ENCODE assay signal across 8 cellular contexts in genomic region chr2:100416397-100416938, GRCh38. TPM values are rescaled to one million over a fixed set of nuclear protein-coding genes. Genes with fewer than 3 reads are reported as not detected.
DNase-seq lines count a peak whose midpoint lies in the region; ATAC-seq, FAIRE-seq and TF ChIP-seq lines count a peak whose summit lies in the region.

No MANE protein-coding gene starts in this region.

- H3K4me3 ChIP-seq in GM12864 (ENCODE audit: low read depth, low read length) (peak overlapping the region; percentile 78), SK-N-SH (ENCODE audit: low read depth in 2 of 2, low read length in 1 of 2) (peak overlapping the region; percentile 76 to 89), fibroblast of villous mesenchyme (ENCODE audit: low read depth, low read length) (peak overlapping the region; percentile 87), rectal smooth muscle tissue (ENCODE audit: low read length) (peak overlapping the region; percentile 70)

- H3K27ac ChIP-seq in SK-N-SH (ENCODE audit: low read depth in 2 of 2, low read length in 1 of 2) (peak overlapping the region in 1 of 2 experiments; percentile 81; a peak in 2 of 4 replicates), rectal smooth muscle tissue (ENCODE audit: low read depth, low read length) (no peak overlapping the region)

- H3K79me2 ChIP-seq in SK-N-SH (ENCODE audit: insufficient read depth), result peaks cover 14% of the 10 kb centered on the region

- DNase-seq in GM12864 (ENCODE audit: low read depth) (no peak), SK-N-SH (no peak), fibroblast of villous mesenchyme (ENCODE audit: low read depth) (no peak), DMS79 (lab: John Stamatoyannopoulos, UW) (no peak), hypothalamus (lab: John Stamatoyannopoulos, UW) (no peak), RCC 7860 (ENCODE audit: low spot score) (no peak)

- no peak for TF ChIP-seq RAD21 in SK-N-SH (IDR thresholded peaks at IDR 0.05; ENCODE audit: low read length)

- FAIRE-seq in RCC 7860 (lab: Jason Lieb, UNC), result no peak

- TF ChIP-seq EP300 in SK-N-SH (IDR thresholded peaks at IDR 0.05; ENCODE audit: borderline replicate concordance in 1 of 2, low read depth in 1 of 2, low read length in 1 of 2), result no peak

- POLR2A ChIA-PET in SK-N-SH (lab: Yijun Ruan, JAX), result interaction anchor here (0.7 to 1.5 kb wide), 4 partner anchors 10 to 349 kb away, joined by 3 to 7 read pairs (median 5); partner anchors contain the start of gene PDCL3

- H3K9me3 ChIP-seq in SK-N-SH, result no peaks in the 10 kb centered on the region

- H3K9ac ChIP-seq in SK-N-SH (peak overlapping the region; percentile 87), rectal smooth muscle tissue (ENCODE audit: low read length) (peak overlapping the region; percentile 25)

- TF ChIP-seq CTCF in GM12864 (IDR thresholded peaks at IDR 0.05; ENCODE audit: low read depth, low read length, missing control alignments), result no peak
- TF ChIP-seq CTCF in SK-N-SH (IDR thresholded peaks at IDR 0.05), result no peak
- no peak for TF ChIP-seq CTCF in fibroblast of villous mesenchyme (IDR thresholded peaks at IDR 0.05; ENCODE audit: insufficient read depth, low read depth, low read length)

- no peaks in the 10 kb centered on the region for H3F3A ChIP-seq in SK-N-SH (replicated peaks; ENCODE audit: insufficient read depth)

- H2AFZ ChIP-seq in SK-N-SH (ENCODE audit: low read depth), result peak overlapping the region; percentile 98

- CTCF ChIA-PET in SK-N-SH (lab: Yijun Ruan, JAX), result interaction anchor here (0.8 to 1.6 kb wide), 6 partner anchors 11 to 569 kb away, joined by 3 to 6 read pairs (median 4); no protein-coding TSS in a partner anchor

- 6% methylated on average over 4 of the region's 6 CpGs for WGBS in SK-N-SH (ENCODE audit: low lambda C conversion rate)

- peaks cover 0 to 5% of the 10 kb centered on the region in 2 experiments; a peak in 1 of 4 replicates for H3K4me1 ChIP-seq in SK-N-SH (ENCODE audit: control insufficient read depth in 1 of 2, insufficient read depth in 2 of 2, low read depth in 1 of 2, low read length in 1 of 2)
- peaks cover 5% of the 10 kb centered on the region for H3K4me1 ChIP-seq in rectal smooth muscle tissue (ENCODE audit: control insufficient read depth, insufficient read depth, low read length)

- no peak for ATAC-seq in GM21576 (IDR thresholded peaks at IDR 0.05; ENCODE audit: unreplicated experiment)

- no peaks in the 10 kb centered on the region for H3K27me3 ChIP-seq in SK-N-SH (ENCODE audit: insufficient read depth)
- H3K27me3 ChIP-seq in rectal smooth muscle tissue (ENCODE audit: control insufficient read depth, insufficient read depth, low read length), result peaks cover 2% of the 10 kb centered on the region

- no peaks in the 10 kb centered on the region for H4K20me1 ChIP-seq in SK-N-SH (ENCODE audit: insufficient read depth)

- H3K4me2 ChIP-seq in SK-N-SH, result peak overlapping the region; percentile 95

- H3K36me3 ChIP-seq in SK-N-SH (replicated peaks in 1 of 2; ENCODE audit: control insufficient read depth in 1 of 2, insufficient read depth in 2 of 2, low read length in 1 of 2), result peaks cover 0 to 11% of the 10 kb centered on the region in 2 experiments
- no peaks in the 10 kb centered on the region for H3K36me3 ChIP-seq in rectal smooth muscle tissue (ENCODE audit: control insufficient read depth, insufficient read depth, low read length)

- H3K9me2 ChIP-seq in SK-N-SH, result no peaks in the 10 kb centered on the region

TF ChIP-seq in SK-N-SH, 30 proteins besides CTCF, POLR2A, EP300 and RAD21:
- no peak for TF ChIP-seq USF2 (IDR thresholded peaks at IDR 0.05; ENCODE audit: borderline replicate concordance, low read depth, low read length)
- TF ChIP-seq TCF12 (IDR thresholded peaks at IDR 0.05), result no peak
- no peak for TF ChIP-seq FOXM1 (IDR thresholded peaks at IDR 0.05; ENCODE audit: low read depth)
- TF ChIP-seq, protein P1, sequence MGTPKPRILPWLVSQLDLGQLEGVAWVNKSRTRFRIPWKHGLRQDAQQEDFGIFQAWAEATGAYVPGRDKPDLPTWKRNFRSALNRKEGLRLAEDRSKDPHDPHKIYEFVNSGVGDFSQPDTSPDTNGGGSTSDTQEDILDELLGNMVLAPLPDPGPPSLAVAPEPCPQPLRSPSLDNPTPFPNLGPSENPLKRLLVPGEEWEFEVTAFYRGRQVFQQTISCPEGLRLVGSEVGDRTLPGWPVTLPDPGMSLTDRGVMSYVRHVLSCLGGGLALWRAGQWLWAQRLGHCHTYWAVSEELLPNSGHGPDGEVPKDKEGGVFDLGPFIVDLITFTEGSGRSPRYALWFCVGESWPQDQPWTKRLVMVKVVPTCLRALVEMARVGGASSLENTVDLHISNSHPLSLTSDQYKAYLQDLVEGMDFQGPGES (IDR thresholded peaks at IDR 0.05; ENCODE audit: low read depth, low read length), result no peak
- TF ChIP-seq GABPA (IDR thresholded peaks at IDR 0.05; ENCODE audit: low read depth), result no peak
- TF ChIP-seq, protein P2, sequence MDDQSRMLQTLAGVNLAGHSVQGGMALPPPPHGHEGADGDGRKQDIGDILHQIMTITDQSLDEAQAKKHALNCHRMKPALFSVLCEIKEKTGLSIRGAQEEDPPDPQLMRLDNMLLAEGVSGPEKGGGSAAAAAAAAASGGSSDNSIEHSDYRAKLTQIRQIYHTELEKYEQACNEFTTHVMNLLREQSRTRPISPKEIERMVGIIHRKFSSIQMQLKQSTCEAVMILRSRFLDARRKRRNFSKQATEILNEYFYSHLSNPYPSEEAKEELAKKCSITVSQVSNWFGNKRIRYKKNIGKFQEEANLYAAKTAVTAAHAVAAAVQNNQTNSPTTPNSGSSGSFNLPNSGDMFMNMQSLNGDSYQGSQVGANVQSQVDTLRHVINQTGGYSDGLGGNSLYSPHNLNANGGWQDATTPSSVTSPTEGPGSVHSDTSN (IDR thresholded peaks at IDR 0.05), result no peak
TF ChIP-seq in SK-N-SH: peak in this region for 0.

RNA-seq across cellular contexts. Expression of gene CHST10, which starts 1.0 kb away (rescaled TPM):
- polyA plus RNA-seq in SK-N-SH (2012; rRNA removed), result 17.6 and 20.0 TPM in 2 replicates
- polyA plus RNA-seq in SK-N-SH (2012; cell fraction: cytosol; rRNA removed), result 13.6 and 16.4 TPM in 2 replicates
- polyA plus RNA-seq in SK-N-SH (2012; cell fraction: nucleus; rRNA removed), result 14.5 and 20.3 TPM in 2 replicates
- 8.6 and 12.2 TPM in 2 replicates for total RNA-seq in fibroblast of villous mesenchyme

RNA-seq across cellular contexts. Expression of gene NMS, which starts 53.8 kb away (rescaled TPM):
- not detected in 2 replicates for polyA plus RNA-seq in SK-N-SH (2012; rRNA removed)
- polyA plus RNA-seq in SK-N-SH (2012; cell fraction: cytosol; rRNA removed), result not detected in 2 replicates
- polyA plus RNA-seq in SK-N-SH (2012; cell fraction: nucleus; rRNA removed), result not detected in 2 replicates
- total RNA-seq in fibroblast of villous mesenchyme, result not detected in 2 replicates
